Comparison of ENCODE assay signal across 25 cellular contexts in genomic region chr12:130877333-130877732, GRCh38. TPM values are rescaled to one million over a fixed set of nuclear protein-coding genes. Genes with fewer than 3 reads are reported as not detected.
DNase-seq lines count a peak whose midpoint lies in the region; ATAC-seq, FAIRE-seq and TF ChIP-seq lines count a peak whose summit lies in the region.
"Had no signal": no experiment of that assay in that cellular context is flagged by ENCODE, and none has a peak within 500 bp of the region (broad histone marks: within the 10 kb centered on the region; RNA-seq: fewer than 3 reads in every experiment).

No MANE protein-coding gene starts in this region.

- TF ChIP-seq CTCF in OCI-LY7 (conservative IDR thresholded peaks at IDR 0.05; ENCODE audit: low read length) (no peak), GM12878 (IDR thresholded peaks at IDR 0.05 in 2 of 3, conservative IDR thresholded peaks at IDR 0.05 in 1 of 3; ENCODE audit: control insufficient read depth in 2 of 3, extremely low read depth in 1 of 3, insufficient read depth in 1 of 3, low read depth in 3 of 3, low read length in 3 of 3) (no peak), left ventricle myocardium inferior (IDR thresholded peaks at IDR 0.05; ENCODE audit: borderline replicate concordance) (no peak)

- TF ChIP-seq RAD21 in GM12878 (IDR thresholded peaks at IDR 0.05; ENCODE audit: insufficient read depth, low read depth, low read length): no peak

- RAD21 ChIA-PET in GM12878 (lab: Charles Lee; ENCODE audit: unreplicated experiment): interaction anchor here (0.9 kb wide), 1 partner anchor 103 kb away, joined by 3 read pairs; no protein-coding TSS in a partner anchor

- SMC1A ChIA-PET in GM12878 (lab: Charles Lee; ENCODE audit: uncharacterized antibody, unreplicated experiment): interaction anchor here (1.0 to 2.0 kb wide), 4 partner anchors 76 to 226 kb away, joined by 3 to 4 read pairs (median 4); partner anchors contain the start of gene ADGRD1

- H4K20me1 ChIP-seq in OCI-LY7 (ENCODE audit: insufficient read depth, low read length) (peaks cover 35% of the 10 kb centered on the region), GM12878 (ENCODE audit: control insufficient read depth, insufficient read depth) (peaks cover 3% of the 10 kb centered on the region; the same call in 1 of the 2 replicates)

- BruUV-seq in OCI-LY7 (replicated peaks; lab: Mats Ljungman, UMichigan): no TSS peak
- no TSS peak for BruUV-seq in GM12878 (replicated peaks; lab: Mats Ljungman, UMichigan)

- WGBS in GM12878 (ENCODE audit: insufficient coverage, insufficient replicate concordance, low lambda C conversion rate, missing lambda C conversion rate): 51% methylated on average over 3 of the region's 3 CpGs

- H2AFZ ChIP-seq in OCI-LY7 (ENCODE audit: low read length) (no peak overlapping the region), GM12878 (ENCODE audit: control insufficient read depth, low read depth, low read length) (no peak overlapping the region)
- H2AFZ ChIP-seq: GM23248 had no signal

- H3K27ac Mint-ChIP-seq in CD4-positive, CD25-positive, alpha-beta regulatory T cell: peak overlapping the region in 2 of 3 donors; percentile 15 to 24

- peaks cover 38% of the 10 kb centered on the region for H3K36me3 Mint-ChIP-seq in CD4-positive, CD25-positive, alpha-beta regulatory T cell

- peaks cover 30% of the 10 kb centered on the region for H3K4me1 ChIP-seq in CD4-positive, CD25-positive, alpha-beta regulatory T cell (ENCODE audit: control insufficient read depth, insufficient read depth, low read length, poor library complexity, severe bottlenecking)
- H3K4me1 ChIP-seq in OCI-LY7 (ENCODE audit: insufficient read depth, low read length, poor library complexity, severe bottlenecking): peaks cover 80% of the 10 kb centered on the region
- peaks cover 36% of the 10 kb centered on the region for H3K4me1 ChIP-seq in GM12878 (ENCODE audit: control insufficient read depth, insufficient read depth, low read length)
- peaks cover 26% of the 10 kb centered on the region for H3K4me1 ChIP-seq in left ventricle myocardium inferior

- peaks cover 54% of the 10 kb centered on the region for H3K79me2 ChIP-seq in OCI-LY7 (ENCODE audit: insufficient read depth, low read depth, low read length)
- peaks cover 43% of the 10 kb centered on the region for H3K79me2 ChIP-seq in GM12878 (ENCODE audit: control insufficient read depth, insufficient read depth, low read length)

- H3K9ac ChIP-seq in GM12878 (ENCODE audit: control insufficient read depth, insufficient read depth, low read length): no peak overlapping the region
- H3K9ac ChIP-seq: GM23248 had no signal

- no peaks in the 10 kb centered on the region for H3K27me3 Mint-ChIP-seq in CD4-positive, CD25-positive, alpha-beta regulatory T cell
- H3K27me3 Mint-ChIP-seq: stimulated activated memory B cell treated with anti-CD40 and anti-IgM and Interleukin-4, amounts not matched to agents 10 μg/mL and 1 μg/mL and 100 μg/mL, for 72 hours had no signal

- no peak overlapping the region for H3K27ac ChIP-seq in CD4-positive, CD25-positive, alpha-beta regulatory T cell (ENCODE audit: insufficient read depth, low read length, poor library complexity, severe bottlenecking)
- H3K27ac ChIP-seq in OCI-LY7 (ENCODE audit: low read depth, low read length, poor library complexity, severe bottlenecking) (peak overlapping the region; percentile 96), GM12878 (ENCODE audit: control insufficient read depth, insufficient read depth) (no peak overlapping the region), left ventricle myocardium inferior (replicated peaks) (no peak overlapping the region)
- H3K27ac ChIP-seq: GM23248, psoas muscle, skin epidermis, thoracic aorta, vagina had no signal

- TF ChIP-seq POLR2A in GM12891 (IDR thresholded peaks at IDR 0.05; ENCODE audit: low read depth, low read length) (no peak), GM12878 (IDR thresholded peaks at IDR 0.05; ENCODE audit: low read depth, low read length) (no peak)

- no peak overlapping the region for H3K4me3 Mint-ChIP-seq in CD4-positive, CD25-positive, alpha-beta regulatory T cell
- H3K4me3 Mint-ChIP-seq: CD14-positive monocyte; stimulated activated memory B cell treated with anti-CD40 and anti-IgM and Interleukin-4, amounts not matched to agents 10 μg/mL and 1 μg/mL and 100 μg/mL, for 72 hours had no signal

- intact Hi-C loops in OCI-LY7 (cut with micrococcal nuclease; ENCODE audit: unreplicated experiment) (loop anchor here (10.0 kb wide), 2 partner anchors 897 to 1187 kb away; no protein-coding TSS in a partner anchor), GM12878 (cut with micrococcal nuclease; ENCODE audit: unreplicated experiment) (no loop called here), left ventricle myocardium inferior (cut with micrococcal nuclease) (no loop called here)

- POLR2A ChIA-PET in OCI-LY7 (lab: Charles Lee): interaction anchor here (0.7 to 1.3 kb wide), 2 partner anchors 8 to 31 kb away, joined by 5 to 6 read pairs; no protein-coding TSS in a partner anchor
- POLR2A ChIA-PET in GM12878 (lab: Charles Lee): interaction anchor here (0.7 kb wide), 2 partner anchors 109 to 226 kb away, joined by 3 read pairs; no protein-coding TSS in a partner anchor

- H3K4me1 Mint-ChIP-seq in CD4-positive, CD25-positive, alpha-beta regulatory T cell: peaks cover 12 to 69% (median 41%) of the 10 kb centered on the region in 4 donors

- H3K9me2 ChIP-seq in OCI-LY7 (ENCODE audit: insufficient read depth, low read length): no peaks in the 10 kb centered on the region

- H3K9me3 Mint-ChIP-seq in CD4-positive, CD25-positive, alpha-beta regulatory T cell: peaks cover 0 to 1% (median 0%) of the 10 kb centered on the region in 7 donors
- H3K9me3 Mint-ChIP-seq: stimulated activated memory B cell treated with anti-CD40 and anti-IgM and Interleukin-4, amounts not matched to agents 10 μg/mL and 1 μg/mL and 100 μg/mL, for 72 hours had no signal

- no peak for TF ChIP-seq EP300 in GM12878 (IDR thresholded peaks at IDR 0.05; ENCODE audit: borderline replicate concordance in 1 of 2, control insufficient read depth in 1 of 2, low read depth in 2 of 2, low read length in 2 of 2)

- no peak for DNase-seq in CD4-positive, CD25-positive, alpha-beta regulatory T cell
- no peak for DNase-seq in GM12891 (ENCODE audit: insufficient read length, low spot score)
- no peak for DNase-seq in OCI-LY7 (ENCODE audit: low spot score)
- DNase-seq in GM12878 (ENCODE audit: low read depth, low spot score): no peak
- no peak for DNase-seq in medulla oblongata (ENCODE audit: extremely low spot score)
- no peak for DNase-seq in left ventricle myocardium inferior
- DNase-seq: activated CD4-positive, alpha-beta T cell treated with anti-CD3 and anti-CD28 coated beads for 4 hours; activated CD8-positive, alpha-beta memory T cell treated with anti-CD3 and anti-CD28 coated beads, Interleukin-2, amount 50 U/mL, for 4 hours; activated gamma-delta T cell treated with Interleukin-2 at 50 U/mL for 16 hours; anterior cingulate cortex; DMS153; GM23248; NCI-H1694; psoas muscle; stimulated activated CD4-positive, alpha-beta T cell treated with anti-CD3 and anti-CD28 coated beads, Interleukin-2, amount 100 ng/mL, for 24 hours; SW 1271 had no signal

- CTCF ChIA-PET in OCI-LY7 (lab: Charles Lee; ENCODE audit: unreplicated experiment) (no interaction called here), GM12878 (lab: Yijun Ruan, JAX) (interaction anchor here (0.7 to 1.6 kb wide), 5 partner anchors 8 to 215 kb away, joined by 3 to 6 read pairs (median 3); no protein-coding TSS in a partner anchor)

- in situ Hi-C loops in GM12878 (cut with MboI): no loop called here

- peaks cover 39% of the 10 kb centered on the region for H3K36me3 ChIP-seq in CD4-positive, CD25-positive, alpha-beta regulatory T cell (ENCODE audit: control insufficient read depth, insufficient read depth, low read length)
- peaks cover 59% of the 10 kb centered on the region for H3K36me3 ChIP-seq in OCI-LY7 (ENCODE audit: insufficient read depth, low read length)
- H3K36me3 ChIP-seq in GM12878 (ENCODE audit: control insufficient read depth in 2 of 2, insufficient read depth in 2 of 2, low read length in 1 of 2): peaks cover 6 to 34% of the 10 kb centered on the region in 2 experiments
- H3K36me3 ChIP-seq in left ventricle myocardium inferior: peaks cover 42% of the 10 kb centered on the region

- FAIRE-seq in GM12891 (lab: Jason Lieb, UNC): no peak
- no peak for FAIRE-seq in GM12878 (lab: Jason Lieb, UNC)
- FAIRE-seq: islet of Langerhans, TTC549 had no signal

- no peak overlapping the region for H3K4me3 ChIP-seq in CD4-positive, CD25-positive, alpha-beta regulatory T cell (ENCODE audit: low read depth, low read length)
- H3K4me3 ChIP-seq in OCI-LY7 (ENCODE audit: low read depth, low read length, poor library complexity, severe bottlenecking): peak overlapping the region; percentile 46
- H3K4me3 ChIP-seq in GM12878: no peak overlapping the region
- H3K4me3 ChIP-seq in left ventricle myocardium inferior: no peak overlapping the region
- H3K4me3 ChIP-seq: GM23248, psoas muscle, skin epidermis, thoracic aorta, vagina had no signal

- H3K27me3 ChIP-seq in CD4-positive, CD25-positive, alpha-beta regulatory T cell (ENCODE audit: control insufficient read depth, insufficient read depth, low read length): no peaks in the 10 kb centered on the region
- no peaks in the 10 kb centered on the region for H3K27me3 ChIP-seq in GM12878 (replicated peaks in 1 of 2; ENCODE audit: control insufficient read depth in 2 of 2, insufficient read depth in 2 of 2, low read length in 1 of 2)
- no peaks in the 10 kb centered on the region for H3K27me3 ChIP-seq in left ventricle myocardium inferior (ENCODE audit: low read depth)
- H3K27me3 ChIP-seq: vagina had no signal

- ATAC-seq in CD4-positive, CD25-positive, alpha-beta regulatory T cell (ENCODE audit: low read depth in 2 of 2): no peak
- no peak for ATAC-seq in GM12878
- ATAC-seq in GM19452 (IDR thresholded peaks at IDR 0.05; ENCODE audit: unreplicated experiment): no peak
- ATAC-seq: psoas muscle; Right ventricle myocardium inferior; stimulated activated memory B cell treated with anti-CD40 and anti-IgM and Interleukin-4, amounts not matched to agents 10 μg/mL and 1 μg/mL and 100 μg/mL, for 72 hours had no signal

- no peaks in the 10 kb centered on the region for H3K9me3 ChIP-seq in CD4-positive, CD25-positive, alpha-beta regulatory T cell (ENCODE audit: control insufficient read depth in 2 of 2, low read length in 2 of 2)
- H3K9me3 ChIP-seq in OCI-LY7 (ENCODE audit: low read length): no peaks in the 10 kb centered on the region
- no peaks in the 10 kb centered on the region for H3K9me3 ChIP-seq in GM12878 (replicated peaks; ENCODE audit: control insufficient read depth, insufficient read depth, low read length)
- H3K9me3 ChIP-seq in left ventricle myocardium inferior (replicated peaks): no peaks in the 10 kb centered on the region
- H3K9me3 ChIP-seq: psoas muscle, thoracic aorta, vagina had no signal

- H3K4me2 ChIP-seq in OCI-LY7 (ENCODE audit: low read length): peak overlapping the region; percentile 95
- H3K4me2 ChIP-seq in GM12878 (ENCODE audit: control insufficient read depth, insufficient read depth): 0 out of 2 replicates have a peak overlapping the region, but pooled peaks have one; percentile 61

RNA-seq across cellular contexts. Expression of gene RAN, which starts 5.5 kb away (rescaled TPM):
- 298 TPM for total RNA-seq in CD4-positive, CD25-positive, alpha-beta regulatory T cell
- polyA plus RNA-seq in CD4-positive, CD25-positive, alpha-beta regulatory T cell: 100 to 1,000 TPM; 682 to 837 (median 733) TPM
- polyA plus RNA-seq in GM12891 (2012; ENCODE audit: low read depth, missing spikeins): 1,629 TPM
- 1,462 and 1,858 TPM in 2 replicates for total RNA-seq in OCI-LY7 (2014; rRNA removed; shearing (Covaris generic))
- total RNA-seq in OCI-LY7 (2022): 1,734 and 1,957 TPM in 2 replicates
- 188 and 200 TPM in 2 replicates for total RNA-seq in GM12878 (2013; cell fraction: nucleolus; rRNA removed)
- 1,598 and 2,001 TPM in 2 replicates for total RNA-seq in GM12878 (2014; rRNA removed)
- total RNA-seq in GM12878 (2014; rRNA removed; fragmentation: Illumina TruSeq; extraction: Trizol): 1,619 and 1,657 TPM in 2 replicates
- total RNA-seq in GM12878 (2021): 1,882 and 1,927 TPM in 2 replicates
- 1,093 TPM for polyA plus RNA-seq in GM12878 (2011; ENCODE audit: low read depth)
- 3,769 and 4,371 TPM in 2 replicates for polyA plus RNA-seq in GM12878 (2011; rRNA removed)
- polyA plus RNA-seq in GM12878 (2011; cell fraction: cytosol; rRNA removed): 2,608 and 3,247 TPM in 2 replicates
- 1,649 and 2,165 TPM in 2 replicates for polyA plus RNA-seq in GM12878 (2011; cell fraction: nucleus; rRNA removed)
- polyA plus RNA-seq in GM12878 (2012): 1,519 and 1,580 TPM in 2 replicates
- polyA plus RNA-seq in GM12878 (2014; fragmentation: Illumina TruSeq; extraction: Trizol): 2,276 and 2,670 TPM in 2 replicates
- 1,000 to 10,000 TPM; 3,131 to 3,633 TPM for polyA plus RNA-seq in GM12878 (2014; fragmentation: Nextera tagmentation; extraction: Ambion mirVana)
- polyA plus RNA-seq in GM12878 (2014; rRNA removed): 2,435 and 2,587 TPM in 2 replicates
- 1,000 to 10,000 TPM; 3,103 to 3,142 TPM for polyA plus RNA-seq in GM12878 (2016; fragmentation: Nextera tagmentation; extraction: Ambion mirVana)
- 1,704 and 2,289 TPM in 2 replicates for polyA minus RNA-seq in GM12878 (2011; rRNA and poly(A)+ RNA removed)
- 413 and 516 TPM in 2 replicates for polyA minus RNA-seq in GM12878 (2011; cell fraction: cytosol; rRNA and poly(A)+ RNA removed)
- polyA minus RNA-seq in GM12878 (2011; cell fraction: nucleus; rRNA and poly(A)+ RNA removed): 140 and 192 TPM in 2 replicates
- total RNA-seq in left ventricle myocardium inferior: 246 TPM

RNA-seq across cellular contexts. Expression of gene STX2, which starts 38.3 kb away (rescaled TPM):
- total RNA-seq in CD4-positive, CD25-positive, alpha-beta regulatory T cell: 29.5 TPM
- 10 to 100 TPM; 10.7 to 11.8 (median 11.4) TPM for polyA plus RNA-seq in CD4-positive, CD25-positive, alpha-beta regulatory T cell
- 3.3 TPM for polyA plus RNA-seq in GM12891 (2012; ENCODE audit: low read depth, missing spikeins)
- 19.2 and 20.0 TPM in 2 replicates for total RNA-seq in OCI-LY7 (2014; rRNA removed; shearing (Covaris generic))
- total RNA-seq in OCI-LY7 (2022) (18.3 and 18.9 TPM in 2 replicates), GM12878 (2014; rRNA removed) (9.1 and 11.8 TPM in 2 replicates), GM12878 (2014; rRNA removed; fragmentation: Illumina TruSeq; extraction: Trizol) (13.4 and 14.5 TPM in 2 replicates), GM12878 (2021) (11.0 and 11.3 TPM in 2 replicates), left ventricle myocardium inferior (11.1 TPM)
- total RNA-seq in GM12878 (2013; cell fraction: nucleolus; rRNA removed): 28.7 and 37.0 TPM in 2 replicates
- polyA plus RNA-seq in GM12878 (2011; ENCODE audit: low read depth): 6.4 TPM
- polyA plus RNA-seq in GM12878 (2011; rRNA removed) (22.2 and 27.3 TPM in 2 replicates), GM12878 (2014; fragmentation: Illumina TruSeq; extraction: Trizol) (15.4 and 18.7 TPM in 2 replicates), GM12878 (2014; fragmentation: Nextera tagmentation; extraction: Ambion mirVana) (1 to 10 TPM; 6.0 to 7.8 TPM), GM12878 (2014; rRNA removed) (12.1 and 16.2 TPM in 2 replicates), GM12878 (2016; fragmentation: Nextera tagmentation; extraction: Ambion mirVana) (1 to 10 TPM; 6.6 to 6.9 TPM)
- polyA plus RNA-seq in GM12878 (2011; cell fraction: cytosol; rRNA removed): 9.9 and 10.7 TPM in 2 replicates
- polyA plus RNA-seq in GM12878 (2011; cell fraction: nucleus; rRNA removed): 36.6 and 36.8 TPM in 2 replicates
- 7.3 and 8.8 TPM in 2 replicates for polyA plus RNA-seq in GM12878 (2012)
- polyA minus RNA-seq in GM12878 (2011; rRNA and poly(A)+ RNA removed): 5.1 and 8.4 TPM in 2 replicates
- 4.6 and 5.5 TPM in 2 replicates for polyA minus RNA-seq in GM12878 (2011; cell fraction: cytosol; rRNA and poly(A)+ RNA removed)
- polyA minus RNA-seq in GM12878 (2011; cell fraction: nucleus; rRNA and poly(A)+ RNA removed): 3.5 and 5.5 TPM in 2 replicates
